ENCODE assay signal across 18 cellular contexts in the genomic region with DNA sequence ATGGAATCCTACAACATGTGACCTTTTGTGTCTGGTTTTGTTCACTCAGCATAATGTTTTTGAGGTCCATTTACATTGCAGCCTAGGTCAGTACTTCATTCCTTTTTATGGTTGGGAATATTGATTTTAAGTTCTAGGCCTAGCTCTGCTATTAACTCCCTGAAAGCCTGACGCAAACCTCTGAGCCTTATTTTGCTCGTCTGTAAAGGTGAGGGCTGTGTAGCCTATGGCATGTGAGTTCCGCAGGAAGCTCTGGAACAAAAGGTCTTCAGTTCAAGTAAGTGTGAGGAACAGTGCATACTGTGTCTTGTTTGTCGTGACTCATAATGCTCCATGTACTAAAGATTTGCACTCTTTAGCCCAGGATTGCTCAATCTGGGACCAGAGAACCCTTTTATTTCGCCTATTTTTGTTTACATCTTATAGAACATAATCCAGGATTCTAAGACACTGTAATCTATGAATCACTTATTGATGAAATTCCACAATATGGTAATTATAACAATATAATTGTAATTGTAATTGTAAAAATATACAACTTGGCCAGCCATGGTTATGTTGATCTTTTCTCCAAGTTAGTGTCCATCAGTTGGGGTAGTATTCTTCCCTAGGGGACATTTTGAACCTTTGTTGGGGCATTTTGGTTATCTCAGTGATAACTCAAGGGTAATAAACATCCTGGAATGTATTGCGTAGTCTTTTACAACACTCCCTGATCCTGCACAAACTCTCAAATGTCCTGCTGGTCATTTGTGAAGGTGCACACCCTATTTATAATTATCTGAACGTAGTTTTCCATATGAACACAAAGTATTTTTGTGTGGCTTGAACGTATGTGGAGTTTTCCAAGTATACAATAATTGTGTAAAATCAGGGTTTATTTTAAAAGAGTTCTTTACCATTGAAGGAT.
DNase-seq lines count a peak whose midpoint lies in the region; ATAC-seq and TF ChIP-seq lines count a peak whose summit lies in the region.
"Had no signal": no experiment of that assay in that cellular context is flagged by ENCODE, and none has a peak within 500 bp of the region (broad histone marks: within the 10 kb centered on the region; RNA-seq: fewer than 3 reads in every experiment).

No MANE protein-coding gene starts in this region.

- no peaks in the 10 kb centered on the region for H3K79me2 ChIP-seq in Karpas-422 (ENCODE audit: low read length)

- no peak overlapping the region for H3K27ac ChIP-seq in Karpas-422 (ENCODE audit: low read length)
- H3K27ac ChIP-seq: heart left ventricle, neutrophil, skin epidermis, WERI-Rb-1 had no signal

- H3K27me3 ChIP-seq in Karpas-422 (ENCODE audit: low read length) = no peaks in the 10 kb centered on the region
- H3K27me3 ChIP-seq: BE2C, heart left ventricle, neutrophil had no signal

- DNase-seq in HT-29 (ENCODE audit: low spot score) (peak; percentile 15), astrocyte of the spinal cord (ENCODE audit: low read depth, low spot score) (peak; percentile 29), foreskin melanocyte (peak; percentile 90), skeletal muscle cell (ENCODE audit: low read depth) (peak; percentile 54), Karpas-422 (no peak)
- no peak for DNase-seq in activated T-cell treated with anti-CD3 and anti-CD28 coated beads, Interleukin-2, amount 50 U/mL, for 48 hours
- no peak for DNase-seq in effector memory CD8-positive, alpha-beta T cell
- DNase-seq: activated CD4-positive, alpha-beta memory T cell treated with anti-CD3 and anti-CD28 coated beads, Interleukin-2, amount 10 ng/mL, durations not matched to agents 7 days and 5 days; activated T-cell treated with anti-CD3 and anti-CD28 coated beads, Interleukin-2, amount 50 U/mL, for 4 hours; BE2C; GOT3; heart left ventricle; NCI-H446 treated with DMSO at 0.1 percent for 48 hours; WERI-Rb-1 had no signal

- no peaks in the 10 kb centered on the region for H4K20me1 ChIP-seq in Karpas-422 (ENCODE audit: insufficient read depth, low read depth, low read length)

- H3K9me3 Mint-ChIP-seq in effector memory CD8-positive, alpha-beta T cell = no peaks in the 10 kb centered on the region
- H3K9me3 Mint-ChIP-seq: activated CD4-positive, alpha-beta memory T cell treated with anti-CD3 and anti-CD28 coated beads, Interleukin-2, amount 10 ng/mL, durations not matched to agents 7 days and 5 days; activated T-cell treated with anti-CD3 and anti-CD28 coated beads, Interleukin-2, amount 50 U/mL, for 4 hours had no signal

- H3K4me1 ChIP-seq in Karpas-422 (ENCODE audit: low read length) = no peaks in the 10 kb centered on the region
- H3K4me1 ChIP-seq: BE2C had no signal

- H3K9me2 ChIP-seq in Karpas-422 (replicated peaks; ENCODE audit: insufficient read depth, low read length) = no peaks in the 10 kb centered on the region

- H3K4me1 Mint-ChIP-seq in effector memory CD8-positive, alpha-beta T cell (ENCODE audit: low read depth in 2 of 2) = peaks cover 0 to 3% of the 10 kb centered on the region in 2 donors
- H3K4me1 Mint-ChIP-seq: activated CD4-positive, alpha-beta memory T cell treated with anti-CD3 and anti-CD28 coated beads, Interleukin-2, amount 10 ng/mL, durations not matched to agents 7 days and 5 days had no signal

- H3K9me3 ChIP-seq in Karpas-422 (ENCODE audit: low read length) = no peaks in the 10 kb centered on the region
- H3K9me3 ChIP-seq: BE2C, heart left ventricle, neutrophil had no signal

- ATAC-seq in HG02938 (IDR thresholded peaks at IDR 0.05; ENCODE audit: unreplicated experiment) = no peak
- ATAC-seq in effector memory CD8-positive, alpha-beta T cell (replicated peaks) = no peak
- ATAC-seq: activated T-cell treated with anti-CD3 and anti-CD28 coated beads, Interleukin-2, amount 50 U/mL, for 4 hours; heart left ventricle; SK-N-SH treated with all-trans-retinoic acid at 6 μM for 48 hours had no signal

- no peaks in the 10 kb centered on the region for H3K36me3 ChIP-seq in Karpas-422 (ENCODE audit: insufficient read depth, low read length)
- H3K36me3 ChIP-seq: BE2C, neutrophil, WERI-Rb-1 had no signal

- no peaks in the 10 kb centered on the region for H3K27me3 Mint-ChIP-seq in effector memory CD8-positive, alpha-beta T cell
- H3K27me3 Mint-ChIP-seq: activated CD4-positive, alpha-beta memory T cell treated with anti-CD3 and anti-CD28 coated beads, Interleukin-2, amount 10 ng/mL, durations not matched to agents 7 days and 5 days had no signal

- no peak overlapping the region for H2AFZ ChIP-seq in Karpas-422 (ENCODE audit: low read length)

- no peak overlapping the region for H3K27ac Mint-ChIP-seq in effector memory CD8-positive, alpha-beta T cell
- H3K27ac Mint-ChIP-seq: activated CD4-positive, alpha-beta memory T cell treated with anti-CD3 and anti-CD28 coated beads, Interleukin-2, amount 10 ng/mL, durations not matched to agents 7 days and 5 days had no signal

- no peak for TF ChIP-seq CTCF in astrocyte of the spinal cord (IDR thresholded peaks at IDR 0.05; ENCODE audit: low read depth, low read length)

- H3K4me2 ChIP-seq in Karpas-422 (ENCODE audit: low read depth, low read length, poor library complexity, severe bottlenecking) = no peak overlapping the region

- no peak overlapping the region for H3K9ac ChIP-seq in Karpas-422 (ENCODE audit: low read length)

- no peaks in the 10 kb centered on the region for H3K36me3 Mint-ChIP-seq in effector memory CD8-positive, alpha-beta T cell (ENCODE audit: insufficient read depth)

- H3K4me3 Mint-ChIP-seq in effector memory CD8-positive, alpha-beta T cell = no peak overlapping the region
- H3K4me3 Mint-ChIP-seq: activated CD4-positive, alpha-beta memory T cell treated with anti-CD3 and anti-CD28 coated beads, Interleukin-2, amount 10 ng/mL, durations not matched to agents 7 days and 5 days; activated T-cell treated with anti-CD3 and anti-CD28 coated beads, Interleukin-2, amount 50 U/mL, for 4 hours had no signal

- no peak overlapping the region for H3K4me3 ChIP-seq in astrocyte of the spinal cord (ENCODE audit: low read depth, low read length)
- H3K4me3 ChIP-seq in skeletal muscle cell (ENCODE audit: low read depth, low read length) = no peak overlapping the region
- H3K4me3 ChIP-seq in Karpas-422 (ENCODE audit: low read length) = no peak overlapping the region
- H3K4me3 ChIP-seq: heart left ventricle, skin epidermis had no signal

- in situ Hi-C loops in astrocyte of the spinal cord (cut with HindIII; ENCODE audit: low sequenced_read_pairs) = no loop called here

Comparison
In these comparisons a context has a peak if more than half of its experiments do, and no peak if none do; other contexts are left out.
1. DNase-seq: peak in HT-29 (single experiment), astrocyte of the spinal cord (single experiment), foreskin melanocyte (single experiment) and skeletal muscle cell (single experiment); none in Karpas-422 (single experiment), activated T-cell treated with anti-CD3 and anti-CD28 coated beads, Interleukin-2, amount 50 U/mL, for 48 hours (0 of 2) and effector memory CD8-positive, alpha-beta T cell (0 of 3).